Comparison of ENCODE assay signal across 14 cellular contexts in the genomic region with DNA sequence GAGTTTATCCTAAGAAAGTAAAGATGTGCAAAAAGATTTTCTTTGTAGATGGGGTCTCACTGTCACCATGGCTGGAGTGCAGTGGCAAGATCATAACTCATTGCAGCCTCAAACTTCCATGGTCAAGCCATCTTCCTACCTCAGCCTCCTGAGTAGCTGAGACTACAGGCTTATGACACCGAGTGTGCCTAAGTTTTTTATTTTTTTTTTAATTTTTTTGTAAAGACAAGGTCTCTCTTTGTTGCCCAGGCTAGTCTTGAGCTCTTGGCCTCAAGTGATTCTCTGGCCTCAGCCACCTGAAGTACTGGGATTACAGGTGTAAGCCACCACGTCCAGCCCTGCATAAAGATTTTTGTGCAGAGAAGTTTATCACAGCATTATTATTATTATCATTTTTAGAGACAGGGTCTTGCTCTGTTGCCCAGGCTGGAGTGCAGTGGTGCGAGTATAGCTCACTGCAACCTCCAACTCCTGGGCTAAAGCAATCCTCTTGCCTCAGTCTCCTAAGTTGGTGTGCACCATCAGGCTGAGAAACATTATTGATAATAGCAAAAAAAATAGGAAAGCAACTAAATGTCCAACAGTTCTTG.
"Had no signal": no experiment of that assay in that cellular context is flagged by ENCODE, and none has a peak within 500 bp of the region (broad histone marks: within the 10 kb centered on the region; RNA-seq: fewer than 3 reads in every experiment).

No MANE protein-coding gene starts in this region.

- ATAC-seq: effector memory CD8-positive, alpha-beta T cell; stimulated activated naive CD8-positive, alpha-beta T cell treated with anti-CD3 and anti-CD28 coated beads, Interleukin-15, Interleukin-2, amounts not matched to agents 100 U/mL and 50 U/mL, for 24 hours had no signal

- DNase-seq: activated CD4-positive, alpha-beta T cell treated with anti-CD3 and anti-CD28 coated beads, Interleukin-2, amount 50 U/mL, for 4 hours; activated gamma-delta T cell; effector memory CD8-positive, alpha-beta T cell; hippocampal formation; left colon; stimulated activated CD4-positive, alpha-beta T cell treated with anti-CD3 and anti-CD28 coated beads, Interleukin-12 subunit alpha, Interleukin-12 subunit beta, amount 100 ng/mL, for 4 hours; stimulated activated CD4-positive, alpha-beta T cell treated with anti-CD3 and anti-CD28 coated beads, Interleukin-1b, Interleukin-23, amount 100 ng/mL, for 48 hours; stimulated activated naive CD8-positive, alpha-beta T cell treated with anti-CD3 and anti-CD28 coated beads, Interleukin-15, Interleukin-2, amounts not matched to agents 100 U/mL and 50 U/mL, for 24 hours; substantia nigra; T-helper 2 cell; tibial artery; WERI-Rb-1 had no signal

- FAIRE-seq: islet of Langerhans had no signal

- H3K27ac ChIP-seq: WERI-Rb-1 had no signal

- H3K36me3 ChIP-seq: tibial artery, WERI-Rb-1 had no signal

- H3K4me3 ChIP-seq: lung, tibial artery had no signal

- H3K9me3 ChIP-seq: tibial artery had no signal

- H3K27me3 ChIP-seq: tibial artery had no signal
